Comparison of ENCODE assay signal across 11 cellular contexts in the genomic region with DNA sequence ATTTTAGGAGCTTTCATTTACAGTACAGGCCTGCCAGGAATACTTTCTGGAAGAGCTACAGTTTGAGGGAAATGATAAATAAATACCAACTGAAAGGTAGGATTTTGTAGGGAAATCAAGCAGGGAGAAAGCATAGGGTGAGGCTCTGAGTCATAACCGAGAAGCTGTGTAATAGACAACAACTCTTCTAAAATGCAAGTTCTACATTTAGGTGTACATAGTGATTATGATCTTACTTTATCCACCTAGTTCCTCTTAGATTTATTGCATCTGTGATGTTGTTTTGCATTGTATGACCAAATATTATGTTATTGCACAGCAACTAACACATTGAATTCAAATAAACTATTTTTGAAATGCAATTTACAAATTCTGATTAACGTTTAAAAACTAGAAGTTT.
DNase-seq lines count a peak whose midpoint lies in the region; ATAC-seq and TF ChIP-seq lines count a peak whose summit lies in the region.
"Had no signal": no experiment of that assay in that cellular context is flagged by ENCODE, and none has a peak within 500 bp of the region (broad histone marks: within the 10 kb centered on the region; RNA-seq: fewer than 3 reads in every experiment).

No MANE protein-coding gene starts in this region.

- no peak overlapping the region for H2BK12ac ChIP-seq in mesenchymal stem cell (ENCODE audit: low read length in 2 of 2)

- CTCF ChIA-PET in PC-3 (lab: Charles Lee) = no interaction called here

- H3K27me3 Mint-ChIP-seq in GM23338 (ENCODE audit: insufficient read depth, low read depth, poor library complexity) (no peaks in the 10 kb centered on the region), CD14-positive monocyte (ENCODE audit: low read depth in 3 of 3) (no peaks in the 10 kb centered on the region)
- H3K27me3 Mint-ChIP-seq in T-helper 2 cell treated with Interferon-gamma antibody and Interleukin-4, amounts not matched to agents 5 μg/mL and 100 μg/mL, for 36 hours (ENCODE audit: low read depth) = no peaks in the 10 kb centered on the region
- H3K27me3 Mint-ChIP-seq: CD4-positive, CD25-positive, alpha-beta regulatory T cell; IgD-negative memory B cell had no signal

- H3K4me2 ChIP-seq in GM23338 (no peak overlapping the region), PC-3 (ENCODE audit: low read length) (no peak overlapping the region), mesenchymal stem cell (ENCODE audit: low read length, poor library complexity, severe bottlenecking) (no peak overlapping the region)

- H2AK5ac ChIP-seq in mesenchymal stem cell (ENCODE audit: low read length, severe bottlenecking) = no peak overlapping the region

- H4K20me1 ChIP-seq in GM23338 (replicated peaks; ENCODE audit: insufficient read depth) (no peaks in the 10 kb centered on the region), PC-3 (ENCODE audit: low read length) (no peaks in the 10 kb centered on the region)

- H4K8ac ChIP-seq in mesenchymal stem cell (ENCODE audit: low read length) = no peak overlapping the region

- H3K23ac ChIP-seq in mesenchymal stem cell (ENCODE audit: low read length in 2 of 2) = no peak overlapping the region

- intact Hi-C loops in PC-3 (cut with micrococcal nuclease) = no loop called here
- intact Hi-C loops in CD14-positive monocyte (cut with micrococcal nuclease) = no loop called here

- H4K91ac ChIP-seq in mesenchymal stem cell (ENCODE audit: low read length) = no peak overlapping the region

- no CpG with 5 or more reads among the region's 2 CpGs for WGBS in mesenchymal stem cell

- H3K4me3 Mint-ChIP-seq in GM23338 (no peak overlapping the region), CD14-positive monocyte (no peak overlapping the region)
- no peak overlapping the region for H3K4me3 Mint-ChIP-seq in T-helper 2 cell treated with Interferon-gamma antibody and Interleukin-4, amounts not matched to agents 5 μg/mL and 100 μg/mL, for 36 hours
- H3K4me3 Mint-ChIP-seq: CD4-positive, CD25-positive, alpha-beta regulatory T cell; IgD-negative memory B cell had no signal

- H2BK120ac ChIP-seq in mesenchymal stem cell (ENCODE audit: low read depth, low read length) = no peak overlapping the region

- H2BK15ac ChIP-seq in mesenchymal stem cell (ENCODE audit: low read depth, poor library complexity, severe bottlenecking) = no peak overlapping the region

- H2AFZ ChIP-seq in GM23338 (peak overlapping the region; percentile 75), PC-3 (ENCODE audit: low read length) (0 out of 2 replicates have a peak overlapping the region, but pooled peaks have one; percentile 30), mesenchymal stem cell (ENCODE audit: low read depth, low read length) (no peak overlapping the region)

- H3K27me3 ChIP-seq in GM23338 (ENCODE audit: insufficient read depth) (no peaks in the 10 kb centered on the region), PC-3 (ENCODE audit: low read length) (no peaks in the 10 kb centered on the region), mesenchymal stem cell (ENCODE audit: control insufficient read depth in 1 of 2, insufficient read depth in 1 of 2, low read length in 2 of 2) (no peaks in the 10 kb centered on the region)

- H3K9me2 ChIP-seq in GM23338 (ENCODE audit: insufficient read depth) (no peaks in the 10 kb centered on the region), PC-3 (replicated peaks; ENCODE audit: low read length) (no peaks in the 10 kb centered on the region)

- H3K4me1 ChIP-seq in GM23338 (ENCODE audit: insufficient read depth) (no peaks in the 10 kb centered on the region), PC-3 (ENCODE audit: insufficient read depth, low read length) (no peaks in the 10 kb centered on the region), mesenchymal stem cell (ENCODE audit: control insufficient read depth, insufficient read depth, low read depth, low read length) (no peaks in the 10 kb centered on the region)
- H3K4me1 ChIP-seq: HAP-1 had no signal

- ATAC-seq in GM23338 (no peak), PC-3 (peak; percentile 85)
- ATAC-seq: GM12878 had no signal

- H3K79me1 ChIP-seq in mesenchymal stem cell (replicated peaks; ENCODE audit: low read length, poor library complexity, severe bottlenecking) = no peaks in the 10 kb centered on the region

- POLR2A ChIA-PET in PC-3 (lab: Charles Lee; ENCODE audit: unreplicated experiment) = no interaction called here

- H3K9me3 ChIP-seq in PC-3 (ENCODE audit: low read length) = no peaks in the 10 kb centered on the region
- peaks cover 3% of the 10 kb centered on the region for H3K9me3 ChIP-seq in mesenchymal stem cell (ENCODE audit: control insufficient read depth, low read length)
- H3K9me3 ChIP-seq: HAP-1 had no signal

- no peak overlapping the region for H3K4me3 ChIP-seq in GM23338
- H3K4me3 ChIP-seq in PC-3 (ENCODE audit: low read length) = no peak overlapping the region
- H3K4me3 ChIP-seq in epithelial cell of esophagus (ENCODE audit: low read length) = no peak overlapping the region
- no peak overlapping the region for H3K4me3 ChIP-seq in mesenchymal stem cell (ENCODE audit: insufficient read depth in 1 of 2, low read depth in 1 of 2, low read length in 2 of 2)
- H3K4me3 ChIP-seq: GM12878, HAP-1 had no signal

- H3K36me3 Mint-ChIP-seq in GM23338 (ENCODE audit: low read depth) (no peaks in the 10 kb centered on the region), CD14-positive monocyte (no peaks in the 10 kb centered on the region)
- H3K36me3 Mint-ChIP-seq in T-helper 2 cell treated with Interferon-gamma antibody and Interleukin-4, amounts not matched to agents 5 μg/mL and 100 μg/mL, for 36 hours (ENCODE audit: low read depth) = no peaks in the 10 kb centered on the region
- H3K36me3 Mint-ChIP-seq: CD4-positive, CD25-positive, alpha-beta regulatory T cell; IgD-negative memory B cell had no signal

- no peaks in the 10 kb centered on the region for H3F3A ChIP-seq in GM23338 (replicated peaks; ENCODE audit: low read depth)
- H3F3A ChIP-seq in PC-3 (ENCODE audit: low read length, unreplicated experiment) = no peaks in the 10 kb centered on the region

- no peak overlapping the region for H3K14ac ChIP-seq in mesenchymal stem cell (ENCODE audit: low read length in 2 of 2)

- H3K9ac ChIP-seq in PC-3 (ENCODE audit: low read length) (no peak overlapping the region), mesenchymal stem cell (ENCODE audit: low read length) (no peak overlapping the region)

- BruUV-seq in PC-3 (replicated peaks; lab: Mats Ljungman, UMichigan) = no TSS peak

- H3K79me2 ChIP-seq in GM23338 (replicated peaks; ENCODE audit: insufficient read depth) = no peaks in the 10 kb centered on the region
- no peaks in the 10 kb centered on the region for H3K79me2 ChIP-seq in PC-3 (ENCODE audit: low read length)

- no peak overlapping the region for H3K4ac ChIP-seq in mesenchymal stem cell (ENCODE audit: low read depth in 1 of 2, low read length in 2 of 2)

- no peak overlapping the region for H3K18ac ChIP-seq in mesenchymal stem cell (ENCODE audit: low read depth in 1 of 2, low read length in 2 of 2)

- no peaks in the 10 kb centered on the region for H3K9me3 Mint-ChIP-seq in GM23338
- H3K9me3 Mint-ChIP-seq in T-helper 2 cell treated with Interferon-gamma antibody and Interleukin-4, amounts not matched to agents 5 μg/mL and 100 μg/mL, for 36 hours = no peaks in the 10 kb centered on the region
- peaks cover 1 to 7% (median 5%) of the 10 kb centered on the region in 7 donors for H3K9me3 Mint-ChIP-seq in CD14-positive monocyte

- H3K4me1 Mint-ChIP-seq in GM23338 = no peaks in the 10 kb centered on the region
- no peaks in the 10 kb centered on the region for H3K4me1 Mint-ChIP-seq in T-helper 2 cell treated with Interferon-gamma antibody and Interleukin-4, amounts not matched to agents 5 μg/mL and 100 μg/mL, for 36 hours (ENCODE audit: low read depth)
- H3K4me1 Mint-ChIP-seq in CD14-positive monocyte = no peaks in the 10 kb centered on the region
- H3K4me1 Mint-ChIP-seq: CD4-positive, CD25-positive, alpha-beta regulatory T cell; IgD-negative memory B cell had no signal

- DNase-seq in GM23338 (ENCODE audit: low spot score) = no peak
- peak; percentile 4 for DNase-seq in PC-3
- peak; percentile 29 for DNase-seq in epithelial cell of esophagus (ENCODE audit: low read depth)
- no peak for DNase-seq in T-helper 2 cell treated with Interferon-gamma antibody and Interleukin-4, amounts not matched to agents 5 μg/mL and 100 μg/mL, for 36 hours (ENCODE audit: low spot score)
- DNase-seq in mesenchymal stem cell = no peak
- no peak for DNase-seq in CD14-positive monocyte (ENCODE audit: low spot score)
- DNase-seq: CD4-positive, CD25-positive, alpha-beta regulatory T cell; DMS 273 treated with DMSO at 0.1 percent for 48 hours had no signal

- H3K36me3 ChIP-seq in GM23338 (ENCODE audit: insufficient read depth) (no peaks in the 10 kb centered on the region), PC-3 (ENCODE audit: low read depth, low read length) (no peaks in the 10 kb centered on the region), mesenchymal stem cell (ENCODE audit: control insufficient read depth in 1 of 2, insufficient read depth in 2 of 2, low read depth in 1 of 2, low read length in 2 of 2) (no peaks in the 10 kb centered on the region)
- H3K36me3 ChIP-seq: HAP-1 had no signal

- no peak overlapping the region for H3K27ac Mint-ChIP-seq in GM23338
- no peak overlapping the region for H3K27ac Mint-ChIP-seq in T-helper 2 cell treated with Interferon-gamma antibody and Interleukin-4, amounts not matched to agents 5 μg/mL and 100 μg/mL, for 36 hours
- H3K27ac Mint-ChIP-seq in CD14-positive monocyte = no peak overlapping the region
- H3K27ac Mint-ChIP-seq: CD4-positive, CD25-positive, alpha-beta regulatory T cell; IgD-negative memory B cell had no signal

- no peak overlapping the region for H2BK5ac ChIP-seq in mesenchymal stem cell (ENCODE audit: low read depth, low read length, poor library complexity, severe bottlenecking)

- TF ChIP-seq CTCF in GM23338 (conservative IDR thresholded peaks at IDR 0.05; ENCODE audit: low read depth in 2 of 2) (no peak), PC-3 (conservative IDR thresholded peaks at IDR 0.05; ENCODE audit: low read depth, low read length) (no peak), epithelial cell of esophagus (IDR thresholded peaks at IDR 0.05; ENCODE audit: insufficient read depth, low read depth, low read length, missing control alignments) (no peak), CD14-positive monocyte (IDR thresholded peaks at IDR 0.05) (no peak)

- no peak overlapping the region for H3K27ac ChIP-seq in GM23338 (ENCODE audit: low read depth)
- H3K27ac ChIP-seq in PC-3 (ENCODE audit: low read length) = no peak overlapping the region
- no peak overlapping the region for H3K27ac ChIP-seq in mesenchymal stem cell (ENCODE audit: low read length, poor library complexity, severe bottlenecking)

TF ChIP-seq in GM23338, 12 proteins besides CTCF, POLR2A, EP300 and RAD21:
- TF ChIP-seq CREB1 (CRISPR knock-in tag; IDR thresholded peaks at IDR 0.05; ENCODE audit: low read depth) (no peak), POLR2AphosphoS5 (IDR thresholded peaks at IDR 0.05; ENCODE audit: low read depth) (no peak), STAT1 (IDR thresholded peaks at IDR 0.05; ENCODE audit: unreplicated experiment) (no peak), EZH2 (IDR thresholded peaks at IDR 0.05; ENCODE audit: low read depth, unreplicated experiment) (no peak), NANOG (IDR thresholded peaks at IDR 0.05; ENCODE audit: borderline replicate concordance) (no peak), EZH2phosphoT487 (IDR thresholded peaks at IDR 0.05; ENCODE audit: unreplicated experiment) (no peak)
TF ChIP-seq in GM23338: peak in this region for 0.

Comparison
In these comparisons a context has a peak if more than half of its experiments do, and no peak if none do; other contexts are left out.
1. DNase-seq: peak in PC-3 (single experiment) and epithelial cell of esophagus (single experiment); none in GM23338 (single experiment), T-helper 2 cell treated with Interferon-gamma antibody and Interleukin-4, amounts not matched to agents 5 μg/mL and 100 μg/mL, for 36 hours (single experiment), mesenchymal stem cell (single experiment) and CD14-positive monocyte (single experiment).